ENCODE assay signal across 14 cellular contexts in genomic region chr5:122259995-122260394, GRCh38. TPM values are rescaled to one million over a fixed set of nuclear protein-coding genes. Genes with fewer than 3 reads are reported as not detected.
A peak's percentile ranks its signal among the peaks of the same experiment; 100 is the strongest.
DNase-seq lines count a peak whose midpoint lies in the region; ATAC-seq, FAIRE-seq and TF ChIP-seq lines count a peak whose summit lies in the region.
"Had no signal": no experiment of that assay in that cellular context is flagged by ENCODE, and none has a peak within 500 bp of the region (broad histone marks: within the 10 kb centered on the region; RNA-seq: fewer than 3 reads in every experiment).

No MANE protein-coding gene starts in this region.

- no peak for TF ChIP-seq CTCF in AG04450 (IDR thresholded peaks at IDR 0.05; ENCODE audit: low read depth, low read length)
- TF ChIP-seq CTCF in HFFc6 (IDR thresholded peaks at IDR 0.05), result no peak
- no peak for TF ChIP-seq CTCF in bronchial epithelial cell (IDR thresholded peaks at IDR 0.05; ENCODE audit: insufficient read depth, low read length, severe bottlenecking)
- TF ChIP-seq CTCF in kidney (IDR thresholded peaks at IDR 0.05; ENCODE audit: borderline replicate concordance, extremely low read depth, insufficient read depth), result no peak

- H3K4me3 ChIP-seq in AG04450 (ENCODE audit: low read depth, low read length) (no peak overlapping the region), bronchial epithelial cell (ENCODE audit: low read depth, low read length) (no peak overlapping the region), kidney (ENCODE audit: low read length in 2 of 2) (no peak overlapping the region), SJCRH30 (no peak overlapping the region)
- H3K4me3 ChIP-seq: BLaER1, right atrium auricular region, thoracic aorta had no signal

- H3K4me1 ChIP-seq in kidney (ENCODE audit: control insufficient read depth in 1 of 2, insufficient read depth in 1 of 2, low read depth in 1 of 2, low read length in 2 of 2) (no peaks in the 10 kb centered on the region), SJCRH30 (no peaks in the 10 kb centered on the region)
- H3K4me1 ChIP-seq: BLaER1, right atrium auricular region had no signal

- H3K36me3 Mint-ChIP-seq in HFFc6 (ENCODE audit: low read depth), result peaks cover 8% of the 10 kb centered on the region; the same call in 1 of the 2 replicates

- intact Hi-C loops in kidney (cut with DNase I), result no loop called here

- H3K9ac ChIP-seq in kidney (ENCODE audit: low read length in 2 of 2), result no peak overlapping the region
- H3K9ac ChIP-seq: BLaER1 had no signal

- no peak overlapping the region for H3K4me3 Mint-ChIP-seq in HFFc6

- H3K9me3 ChIP-seq in AG04450 (ENCODE audit: control insufficient read depth, insufficient read depth, low read length) (peaks cover 7% of the 10 kb centered on the region), kidney (ENCODE audit: control insufficient read depth in 1 of 2, low read length in 2 of 2) (no peaks in the 10 kb centered on the region), SJCRH30 (replicated peaks) (0 out of 2 replicates have a peak, but pooled peaks cover 3% of the 10 kb centered on the region)

- no peak for ATAC-seq in HG02588 (IDR thresholded peaks at IDR 0.05; ENCODE audit: unreplicated experiment)

- H3K27ac Mint-ChIP-seq in HFFc6, result no peak overlapping the region

- peaks cover 33% of the 10 kb centered on the region for H3K4me1 Mint-ChIP-seq in HFFc6 (ENCODE audit: low read depth)

- CTCF ChIA-PET in AG04450 (lab: Charles Lee), result no interaction called here

- DNase-seq in AG04450 (ENCODE audit: low read depth, low spot score), result peak; percentile 79
- peak; percentile 75 for DNase-seq in HFFc6
- DNase-seq in bronchial epithelial cell (ENCODE audit: low read depth), result peak; percentile 80
- DNase-seq in kidney, result peak; percentile 10
- no peak for DNase-seq in SJCRH30
- no peak for DNase-seq in NCI-H1092 treated with DMSO at 0.1 percent for 48 hours (lab: John Stamatoyannopoulos, UW)
- DNase-seq in HuH-7.5 (ENCODE audit: low spot score), result no peak
- DNase-seq: H7, NCI-H2171 had no signal

- FAIRE-seq in bronchial epithelial cell (lab: Jason Lieb, UNC) (no peak), kidney (lab: Jason Lieb, UNC) (no peak)

- H3K27me3 Mint-ChIP-seq in HFFc6 (ENCODE audit: insufficient read depth), result peaks cover 2% of the 10 kb centered on the region; the same call in 1 of the 2 replicates

- no peaks in the 10 kb centered on the region for H3K27me3 ChIP-seq in AG04450 (ENCODE audit: control insufficient read depth, insufficient read depth, low read length)
- no peaks in the 10 kb centered on the region for H3K27me3 ChIP-seq in bronchial epithelial cell (ENCODE audit: control insufficient read depth, insufficient read depth, low read length)
- no peaks in the 10 kb centered on the region for H3K27me3 ChIP-seq in SJCRH30
- H3K27me3 ChIP-seq: BLaER1, right atrium auricular region had no signal

- peaks cover 21% of the 10 kb centered on the region for H3K9me3 Mint-ChIP-seq in HFFc6

- no peak overlapping the region for H3K27ac ChIP-seq in AG04450 (ENCODE audit: low read depth, low read length)
- H3K27ac ChIP-seq in kidney (ENCODE audit: low read depth in 2 of 2, low read length in 2 of 2), result no peak overlapping the region
- H3K27ac ChIP-seq in SJCRH30, result no peak overlapping the region
- H3K27ac ChIP-seq: BLaER1, right atrium auricular region, thoracic aorta had no signal

- POLR2A ChIA-PET in AG04450 (lab: Yijun Ruan, JAX), result no interaction called here

- H3K36me3 ChIP-seq in bronchial epithelial cell (ENCODE audit: control insufficient read depth, insufficient read depth, low read length) (no peaks in the 10 kb centered on the region), kidney (ENCODE audit: control insufficient read depth in 1 of 2, insufficient read depth in 2 of 2, low read length in 2 of 2) (no peaks in the 10 kb centered on the region), SJCRH30 (no peaks in the 10 kb centered on the region; the same call in 1 of the 2 replicates)
- H3K36me3 ChIP-seq: BLaER1, right atrium auricular region, thoracic aorta had no signal

RNA-seq across cellular contexts. Expression of gene SNCAIP, which starts 52.0 kb away (rescaled TPM):
- polyA plus RNA-seq in AG04450 (2011; rRNA removed) (10.7 and 12.3 TPM in 2 replicates), kidney (ENCODE audit: insufficient read depth, low read depth, low replicate concordance) (0.82 TPM)
- 17.5 and 18.7 TPM in 2 replicates for polyA minus RNA-seq in AG04450 (2011; rRNA and poly(A)+ RNA removed)
- total RNA-seq in HFFc6 (2021; fragmentation: NEBNext Ultra II Directional; extraction: Animal tissue kit (Norgen Biotek cat#: 25700)), result 1 to 10 TPM in 3 of 6 experiments, under 1 TPM in 3; 0.09 to 2.7 (median 1.3) TPM
- total RNA-seq in bronchial epithelial cell (0.26 TPM in 1 of 2 replicates, not detected in the other), kidney (7.8 TPM)
- total RNA-seq in SJCRH30 (2014; rRNA removed; shearing (Covaris generic)), result 0.13 and 0.49 TPM in 2 replicates
- total RNA-seq: T-helper 2 cell treated with Interferon-gamma antibody and Interleukin-4, amounts not matched to agents 100 ng/mL and 5 ng/mL, for 36 hours had no signal

Comparison
In these comparisons a context has a peak if more than half of its experiments do, and no peak if none do; other contexts are left out.
1. DNase-seq: peak in AG04450 (single experiment), HFFc6 (single experiment), bronchial epithelial cell (single experiment) and kidney (single experiment); none in SJCRH30 (0 of 2), NCI-H1092 treated with DMSO at 0.1 percent for 48 hours (single experiment) and HuH-7.5 (single experiment).